Comparison of ENCODE assay signal across 32 cellular contexts in genomic region chr1:107661142-107661541, GRCh38.
"Had no signal": no experiment of that assay in that cellular context is flagged by ENCODE, and none has a peak within 500 bp of the region (broad histone marks: within the 10 kb centered on the region; RNA-seq: fewer than 3 reads in every experiment).

No MANE protein-coding gene starts in this region.

- H3K4me3 ChIP-seq: coronary artery, dorsolateral prefrontal cortex, gastrocnemius medialis, heart left ventricle had no signal

- H3K27me3 ChIP-seq: brain microvascular endothelial cell, dorsolateral prefrontal cortex, gastrocnemius medialis, heart left ventricle had no signal

- DNase-seq: activated B cell treated with CpG ODN at 0.5 μM for 24 hours; activated CD4-positive, alpha-beta T cell treated with anti-CD3 and anti-CD28 coated beads for 48 hours; activated CD4-positive, alpha-beta T cell treated with anti-CD3 and anti-CD28 coated beads, Interleukin-2, amount 50 U/mL, for 1 hour; activated CD4-positive, alpha-beta T cell treated with anti-CD3 and anti-CD28 coated beads, Interleukin-2, amount 50 U/mL, for 48 hours; activated CD8-positive, alpha-beta memory T cell treated with anti-CD3 and anti-CD28 coated beads for 24 hours; activated CD8-positive, alpha-beta T cell treated with anti-CD3 and anti-CD28 coated beads for 36 hours; activated effector memory CD4-positive, alpha-beta T cell treated with Interleukin-2 at 50 U/mL for 16 hours; activated gamma-delta T cell treated with Interleukin-2 at 50 U/mL for 16 hours; activated naive CD4-positive, alpha-beta T cell treated with anti-CD3 and anti-CD28 coated beads, Interleukin-2, amount 50 U/mL, for 16 hours; activated naive CD4-positive, alpha-beta T cell treated with Interleukin-2 at 50 U/mL for 16 hours; activated T-cell treated with anti-CD3 and anti-CD28 coated beads, Interleukin-2, amount 50 U/mL, for 4 hours; amniotic stem cell; anterior cingulate cortex; brain microvascular endothelial cell; dorsolateral prefrontal cortex; effector CD4-positive, alpha-beta T cell; effector memory CD8-positive, alpha-beta T cell; foreskin fibroblast; gastrocnemius medialis; glutamatergic neuron; heart left ventricle; T-helper 1 cell; T-helper 17 cell; T1000; WERI-Rb-1 had no signal

- H3K36me3 ChIP-seq: brain microvascular endothelial cell, gastrocnemius medialis, heart left ventricle, WERI-Rb-1 had no signal

- H3K27ac ChIP-seq: brain microvascular endothelial cell, coronary artery, epithelial cell of prostate, gastrocnemius medialis, heart left ventricle, WERI-Rb-1 had no signal

- H3K9me3 ChIP-seq: gastrocnemius medialis, heart left ventricle had no signal

- ATAC-seq: activated CD4-positive, CD25-positive, alpha-beta regulatory T cell treated with anti-CD3 and anti-CD28 coated beads, Interleukin-2, amount 50 U/mL, for 24 hours; activated CD8-positive, alpha-beta T cell treated with anti-CD3 and anti-CD28 coated beads for 36 hours; activated T-cell treated with anti-CD3 and anti-CD28 coated beads, Interleukin-2, amount 50 U/mL, for 4 hours; activated T-helper 17 cell treated with anti-CD3 and anti-CD28 coated beads, Interleukin-2, amount 50 U/mL, for 72 hours; effector memory CD8-positive, alpha-beta T cell; gastrocnemius medialis; heart left ventricle; T-helper 17 cell had no signal

- FAIRE-seq: astrocyte, bronchial epithelial cell, endothelial cell of umbilical vein had no signal

- H3K4me1 ChIP-seq: gastrocnemius medialis, heart left ventricle had no signal
